1 cellular context compared by ENCODE assay signal in genomic region chr12:1634590-1635191, GRCh38.
TF ChIP-seq lines count a peak whose summit lies in the region.

No MANE protein-coding gene starts in this region.

TF ChIP-seq in HepG2, 621 proteins besides CTCF, POLR2A, EP300 and RAD21 (continued from another document):
- TF ChIP-seq PAXIP1 (CRISPR knock-in tag; conservative IDR thresholded peaks at IDR 0.05): no peak
- TF ChIP-seq CREBL2 (CRISPR knock-in tag; IDR thresholded peaks at IDR 0.05; ENCODE audit: borderline replicate concordance): 0 out of 2 replicates have a peak, but pooled peaks have one; percentile 35
- TF ChIP-seq ZNF709 (CRISPR knock-in tag; IDR thresholded peaks at IDR 0.05): no peak
- TF ChIP-seq TGIF2 (CRISPR knock-in tag; IDR thresholded peaks at IDR 0.05): 0 out of 2 replicates have a peak, but pooled peaks have one; percentile 22
- TF ChIP-seq XRCC5 (optimal IDR thresholded peaks at IDR 0.05; ENCODE audit: low read length): peak; percentile 63
- peak; percentile 93 for TF ChIP-seq ZNF263 (CRISPR knock-in tag; IDR thresholded peaks at IDR 0.05)
- peak; percentile 85 for TF ChIP-seq STAG1 (CRISPR knock-in tag; IDR thresholded peaks at IDR 0.05)
- TF ChIP-seq HNRNPLL (IDR thresholded peaks at IDR 0.05; ENCODE audit: low read depth, low read length, poor library complexity, severe bottlenecking): no peak
- 0 out of 2 replicates have a peak, but pooled peaks have one; percentile 31 for TF ChIP-seq HDAC2 (CRISPR knock-in tag; IDR thresholded peaks at IDR 0.05)
- peak; percentile 46 for TF ChIP-seq SMC3 (IDR thresholded peaks at IDR 0.05; ENCODE audit: low read length)
